In the genomic region with DNA sequence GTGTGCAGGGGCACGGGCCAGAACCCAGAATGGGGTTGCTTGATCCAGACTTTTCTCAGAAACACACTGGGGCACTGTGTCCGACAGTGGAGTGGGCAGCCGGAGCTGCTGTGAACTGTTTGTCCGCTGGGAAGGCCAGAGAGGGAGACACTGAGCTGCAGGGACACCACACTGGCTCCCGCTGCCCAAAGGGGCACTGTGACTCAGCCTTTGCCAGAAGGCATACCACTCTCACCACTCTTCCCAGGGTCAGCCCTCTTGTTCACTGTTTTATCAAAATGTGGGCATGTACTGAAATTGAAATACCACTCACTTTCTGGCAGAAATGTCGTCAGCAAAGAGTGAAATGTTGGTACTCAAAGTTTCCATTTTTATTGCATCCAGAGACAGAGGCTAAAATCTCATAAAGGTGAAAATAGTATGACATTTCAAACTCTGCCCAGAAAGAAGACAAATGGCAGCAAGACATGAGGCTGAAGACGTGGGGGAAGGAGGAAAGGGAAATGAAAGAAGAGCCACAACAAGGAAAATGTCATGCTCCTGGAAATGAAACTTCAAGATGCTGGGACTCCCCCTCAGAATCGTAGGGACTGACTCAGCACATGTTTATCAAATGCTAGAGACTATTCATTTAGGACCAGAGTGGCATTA, we compare ENCODE assay signal across 8 cellular contexts. TPM values are rescaled to one million over a fixed set of nuclear protein-coding genes. Genes with fewer than 3 reads are reported as not detected.
DNase-seq lines count a peak whose midpoint lies in the region; ATAC-seq, FAIRE-seq and TF ChIP-seq lines count a peak whose summit lies in the region.

No MANE protein-coding gene starts in this region.

- H3K27me3 Mint-ChIP-seq in activated CD8-positive, alpha-beta T cell treated with anti-CD3 and anti-CD28 coated beads for 36 hours = no peaks in the 10 kb centered on the region

- peak; percentile 82 for DNase-seq in activated CD8-positive, alpha-beta T cell treated with anti-CD3 and anti-CD28 coated beads for 36 hours
- DNase-seq in pancreas (no peak), cardiac septum (ENCODE audit: low spot score) (no peak), SHP77 (lab: John Stamatoyannopoulos, UW) (no peak)

- no peak for TF ChIP-seq POLR2A in GM18505 (IDR thresholded peaks at IDR 0.05; ENCODE audit: borderline replicate concordance, extremely low read depth, insufficient read depth, insufficient read length)

- H3K27ac ChIP-seq in pancreas = no peak overlapping the region

- WGBS in pancreas, 2 donors = 56 to 74% methylated on average over 8 of the region's 8 CpGs

- POLR2A ChIA-PET in activated CD8-positive, alpha-beta T cell treated with anti-CD3 and anti-CD28 coated beads for 36 hours (lab: Charles Lee) = interaction anchor here (0.7 to 15.5 kb wide), 16 partner anchors 10 to 183 kb away, joined by 3 to 253 read pairs (median 38); no protein-coding TSS in a partner anchor

- H3K36me3 Mint-ChIP-seq in activated CD8-positive, alpha-beta T cell treated with anti-CD3 and anti-CD28 coated beads for 36 hours (ENCODE audit: low read depth) = peaks cover 82% of the 10 kb centered on the region

- intact Hi-C loops in activated CD8-positive, alpha-beta T cell treated with anti-CD3 and anti-CD28 coated beads for 36 hours (cut with micrococcal nuclease) = loop anchor here (2.0 kb wide), 1 partner anchor 19 kb away; no protein-coding TSS in a partner anchor
- intact Hi-C loops in pancreas (cut with DNase I) = no loop called here
- intact Hi-C loops in cardiac septum (cut with DNase I) = no loop called here

- H3K9me3 ChIP-seq in skeletal muscle satellite cell (replicated peaks; ENCODE audit: low read length) (no peaks in the 10 kb centered on the region), pancreas (no peaks in the 10 kb centered on the region)

- H3K9ac ChIP-seq in skeletal muscle satellite cell (ENCODE audit: low read depth, low read length) = no peak overlapping the region

- peaks cover 11% of the 10 kb centered on the region for H3K9me3 Mint-ChIP-seq in activated CD8-positive, alpha-beta T cell treated with anti-CD3 and anti-CD28 coated beads for 36 hours

- H3K27me3 ChIP-seq in skeletal muscle satellite cell (ENCODE audit: control insufficient read depth, insufficient read depth, low read length) (no peaks in the 10 kb centered on the region), pancreas (no peaks in the 10 kb centered on the region)

- FAIRE-seq in pancreas (lab: Jason Lieb, UNC) = no peak

- ATAC-seq in GM18505 (IDR thresholded peaks at IDR 0.05; ENCODE audit: unreplicated experiment) (peak; percentile 56), HG03432 (IDR thresholded peaks at IDR 0.05; ENCODE audit: unreplicated experiment) (peak; percentile 41), pancreas (no peak), HG02970 (IDR thresholded peaks at IDR 0.05; ENCODE audit: low FRiP score, unreplicated experiment) (no peak)
- ATAC-seq in activated CD8-positive, alpha-beta T cell treated with anti-CD3 and anti-CD28 coated beads for 36 hours = peak; percentile 47

- H3K4me1 Mint-ChIP-seq in activated CD8-positive, alpha-beta T cell treated with anti-CD3 and anti-CD28 coated beads for 36 hours (ENCODE audit: low read depth) = peaks cover 75% of the 10 kb centered on the region

- H3K4me3 ChIP-seq in skeletal muscle satellite cell (ENCODE audit: low read length) = no peak overlapping the region
- no peak overlapping the region for H3K4me3 ChIP-seq in pancreas

- CTCF ChIA-PET in activated CD8-positive, alpha-beta T cell treated with anti-CD3 and anti-CD28 coated beads for 36 hours (lab: Charles Lee) = interaction anchor here (0.8 to 11.9 kb wide), 10 partner anchors 12 to 234 kb away, joined by 3 to 101 read pairs (median 6); a partner anchor contains a TSS

- peak overlapping the region; percentile 78 for H3K4me2 ChIP-seq in skeletal muscle satellite cell (ENCODE audit: low read length)

- peak overlapping the region; percentile 99 for H3K27ac Mint-ChIP-seq in activated CD8-positive, alpha-beta T cell treated with anti-CD3 and anti-CD28 coated beads for 36 hours

- peaks cover 51% of the 10 kb centered on the region for H3K4me1 ChIP-seq in skeletal muscle satellite cell (ENCODE audit: control insufficient read depth, insufficient read depth, low read length)
- no peaks in the 10 kb centered on the region for H3K4me1 ChIP-seq in pancreas

- H3K36me3 ChIP-seq in skeletal muscle satellite cell (ENCODE audit: insufficient read depth, low read length) = no peaks in the 10 kb centered on the region
- no peaks in the 10 kb centered on the region for H3K36me3 ChIP-seq in pancreas

- TF ChIP-seq CTCF in activated CD8-positive, alpha-beta T cell treated with anti-CD3 and anti-CD28 coated beads for 36 hours (IDR thresholded peaks at IDR 0.05) = no peak
- TF ChIP-seq CTCF in pancreas (IDR thresholded peaks at IDR 0.05) = no peak

- peak overlapping the region; percentile 95 for H3K4me3 Mint-ChIP-seq in activated CD8-positive, alpha-beta T cell treated with anti-CD3 and anti-CD28 coated beads for 36 hours

RNA-seq across cellular contexts. Expression of a gene that starts 4.5 kb away (rescaled TPM):
- 100 to 1,000 TPM; 136 to 142 TPM for total RNA-seq in activated CD8-positive, alpha-beta T cell treated with anti-CD3 and anti-CD28 coated beads for 36 hours
- total RNA-seq in skeletal muscle satellite cell (2012; rRNA removed) = 5.6 and 7.9 TPM in 2 replicates
- total RNA-seq in pancreas = 1 to 10 TPM in 4 of 6 donors, under 1 TPM in 2; 0.04 to 3.9 (median 2.3) TPM
- under 1 TPM; 0.23 to 0.52 TPM for polyA plus RNA-seq in pancreas
- total RNA-seq in cardiac septum = 0.92 TPM

Comparison
In these comparisons a context has a peak if more than half of its experiments do, and no peak if none do; other contexts are left out.
1. ATAC-seq: peak in GM18505 (single experiment), HG03432 (single experiment) and activated CD8-positive, alpha-beta T cell treated with anti-CD3 and anti-CD28 coated beads for 36 hours (single experiment); none in pancreas (0 of 4) and HG02970 (single experiment).
2. RNA of a gene that starts 4.5 kb away (total RNA-seq): 136 to 142 TPM in activated CD8-positive, alpha-beta T cell treated with anti-CD3 and anti-CD28 coated beads for 36 hours; 0.04 to 3.9 TPM in pancreas and 0.92 TPM in cardiac septum (single experiment); every median in the first group is over 10 times any median in the second.